ENCODE assay signal across 30 cellular contexts in the genomic region with DNA sequence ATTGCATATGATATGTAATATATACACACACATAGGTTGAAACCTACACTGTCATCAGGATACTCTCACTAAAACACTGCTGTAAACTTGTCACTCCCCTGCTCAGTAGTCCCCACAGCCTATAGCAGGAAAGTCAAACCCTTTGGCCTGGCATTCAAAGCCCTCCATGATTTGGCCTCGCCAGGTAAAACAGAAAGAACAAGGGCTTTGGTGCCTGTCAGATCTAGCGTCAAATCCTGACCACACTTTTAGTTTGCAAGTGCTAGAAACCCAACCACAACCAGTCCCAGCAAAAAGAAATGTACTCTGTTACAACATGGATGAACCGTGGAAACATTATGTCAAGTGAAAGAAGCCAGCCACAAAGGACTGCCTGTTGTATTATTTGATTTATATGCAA. TPM values are rescaled to one million over a fixed set of nuclear protein-coding genes. Genes with fewer than 3 reads are reported as not detected.
"Had no signal": no experiment of that assay in that cellular context is flagged by ENCODE, and none has a peak within 500 bp of the region (broad histone marks: within the 10 kb centered on the region; RNA-seq: fewer than 3 reads in every experiment).

No MANE protein-coding gene starts in this region.

- H3K4me1 Mint-ChIP-seq: activated T-helper 17 cell treated with anti-CD3 and anti-CD28 coated beads, Interleukin-2, amount 50 U/mL, for 72 hours had no signal

- ATAC-seq: activated T-cell treated with anti-CD3 and anti-CD28 coated beads, Interleukin-2, amount 50 U/mL, for 4 hours; activated T-helper 17 cell treated with anti-CD3 and anti-CD28 coated beads, Interleukin-2, amount 50 U/mL, for 72 hours; Panc1 had no signal

- H3K36me3 ChIP-seq: ascending aorta, MG63, SJCRH30 had no signal

- H3K27ac Mint-ChIP-seq: activated CD4-positive, alpha-beta memory T cell treated with anti-CD3 and anti-CD28 coated beads for 36 hours; activated naive CD8-positive, alpha-beta T cell; activated T-helper 17 cell treated with anti-CD3 and anti-CD28 coated beads, Interleukin-2, amount 50 U/mL, for 72 hours had no signal

- H3K27me3 ChIP-seq: ascending aorta had no signal

- H3K9me3 Mint-ChIP-seq: activated CD4-positive, alpha-beta memory T cell treated with anti-CD3 and anti-CD28 coated beads for 36 hours; activated T-cell treated with anti-CD3 and anti-CD28 coated beads, Interleukin-2, amount 50 U/mL, for 4 hours; activated T-helper 17 cell treated with anti-CD3 and anti-CD28 coated beads, Interleukin-2, amount 50 U/mL, for 72 hours had no signal

- H3K9me3 ChIP-seq: ascending aorta, MG63, SJCRH30 had no signal

- H3K27ac ChIP-seq: ascending aorta, SJCRH30, SK-N-MC, WERI-Rb-1 had no signal

- H3K4me3 Mint-ChIP-seq: activated CD4-positive, alpha-beta memory T cell treated with anti-CD3 and anti-CD28 coated beads for 36 hours; activated naive CD8-positive, alpha-beta T cell; activated T-cell treated with anti-CD3 and anti-CD28 coated beads, Interleukin-2, amount 50 U/mL, for 4 hours; activated T-helper 17 cell treated with anti-CD3 and anti-CD28 coated beads, Interleukin-2, amount 50 U/mL, for 72 hours had no signal

- H3K4me1 ChIP-seq: ascending aorta had no signal

- H3K36me3 Mint-ChIP-seq: activated CD4-positive, alpha-beta memory T cell treated with anti-CD3 and anti-CD28 coated beads for 36 hours; activated naive CD8-positive, alpha-beta T cell had no signal

- H3K4me3 ChIP-seq: ascending aorta, MG63, SJCRH30, SK-N-MC had no signal

- DNase-seq: activated CD4-positive, alpha-beta memory T cell treated with anti-CD3 and anti-CD28 coated beads for 36 hours; activated CD4-positive, alpha-beta T cell treated with anti-CD3 and anti-CD28 coated beads, Interleukin-2, amount 50 U/mL, for 1 hour; activated CD8-positive, alpha-beta memory T cell treated with anti-CD3 and anti-CD28 coated beads, Interleukin-2, amount 50 U/mL, for 4 hours; activated gamma-delta T cell; activated naive CD4-positive, alpha-beta T cell treated with Interleukin-2 at 50 U/mL for 16 hours; activated T-cell treated with anti-CD3 and anti-CD28 coated beads for 4 hours; activated T-cell treated with anti-CD3 and anti-CD28 coated beads, Interleukin-2, amount 50 U/mL, for 4 hours; amygdala; Kasumi-1; KBM-7; MG63; MV-4-11; NCI-H1092; NCI-H1436 treated with DMSO at 0.1 percent for 48 hours; NCI-H1694 treated with DMSO at 0.1 percent for 48 hours; NCI-H2029; NCI-H345; NCI-H524 treated with DMSO at 0.1 percent for 48 hours; SHP77; SJCRH30; T1000; WERI-Rb-1 had no signal

RNA-seq across cellular contexts. Expression of a gene that starts 11.4 kb away (rescaled TPM):
- total RNA-seq: activated CD4-positive, alpha-beta memory T cell treated with anti-CD3 and anti-CD28 coated beads for 36 hours; activated T-cell treated with anti-CD3 and anti-CD28 coated beads, Interleukin-2, amount 50 U/mL, for 4 hours; activated T-helper 17 cell treated with anti-CD3 and anti-CD28 coated beads, Interleukin-2, amount 50 U/mL, for 72 hours; ascending aorta; cardiac septum; RPMI7951; SJCRH30; T-helper 1 cell treated with Interleukin-12 subunit alpha and Interleukin-12 subunit beta and Interleukin-4 antibody, amounts not matched to agents 30 ng/mL and 1 ng/mL, for 36 hours had no signal
